Comparison of ENCODE assay signal across 15 cellular contexts in the genomic region with DNA sequence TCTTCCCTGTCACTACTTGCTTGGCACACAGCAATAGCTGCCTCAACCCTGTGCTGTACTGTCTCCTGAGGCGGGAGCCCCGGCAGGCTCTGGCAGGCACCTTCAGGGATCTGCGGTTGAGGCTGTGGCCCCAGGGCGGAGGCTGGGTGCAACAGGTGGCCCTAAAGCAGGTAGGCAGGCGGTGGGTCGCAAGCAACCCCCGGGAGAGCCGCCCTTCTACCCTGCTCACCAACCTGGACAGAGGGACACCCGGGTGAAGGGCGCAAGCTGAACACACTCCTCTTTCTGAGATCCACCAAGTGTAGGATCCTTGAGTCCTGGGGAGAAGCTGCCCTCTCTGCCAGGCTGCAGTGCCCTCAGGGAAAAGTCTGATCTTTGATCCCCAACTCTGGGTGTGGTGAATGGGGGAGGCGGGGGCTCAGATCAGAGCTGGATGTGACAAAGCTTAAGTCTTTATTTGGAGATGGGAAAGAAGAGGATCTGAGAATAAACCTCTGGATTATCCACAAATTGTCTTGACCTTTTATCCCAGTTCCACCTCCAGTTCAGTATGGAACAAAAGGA. TPM values are rescaled to one million over a fixed set of nuclear protein-coding genes. Genes with fewer than 3 reads are reported as not detected.
DNase-seq lines count a peak whose midpoint lies in the region; ATAC-seq and TF ChIP-seq lines count a peak whose summit lies in the region.
"Had no signal": no experiment of that assay in that cellular context is flagged by ENCODE, and none has a peak within 500 bp of the region (broad histone marks: within the 10 kb centered on the region; RNA-seq: fewer than 3 reads in every experiment).

No MANE protein-coding gene starts in this region.

- POLR2A ChIA-PET in activated B cell treated with CpG ODN at 0.5 μM for 24 hours (lab: Charles Lee), result interaction anchor here (0.7 to 10.8 kb wide), 4 partner anchors 8 to 72 kb away, joined by 3 to 403 read pairs (median 28); a partner anchor contains a TSS

- no peaks in the 10 kb centered on the region for H3K9me3 Mint-ChIP-seq in natural killer cell treated with Interleukin-12 subunit alpha and Interleukin-12 subunit beta and Interleukin-15 and Interleukin-18, amount 100 ng/mL, for 72 hours
- H3K9me3 Mint-ChIP-seq in natural killer cell (no peaks in the 10 kb centered on the region), activated B cell treated with CpG ODN at 0.5 μM for 24 hours (no peaks in the 10 kb centered on the region)
- H3K9me3 Mint-ChIP-seq: central memory CD8-positive, alpha-beta T cell had no signal

- H3K27ac Mint-ChIP-seq in natural killer cell treated with Interleukin-12 subunit alpha and Interleukin-12 subunit beta and Interleukin-15 and Interleukin-18, amount 100 ng/mL, for 72 hours, result peak overlapping the region; percentile 74 to 82
- H3K27ac Mint-ChIP-seq in natural killer cell (peak overlapping the region in 1 of 2 donors; percentile 40), activated B cell treated with CpG ODN at 0.5 μM for 24 hours (peak overlapping the region; percentile 92)

- peaks cover 12% of the 10 kb centered on the region for H3K36me3 Mint-ChIP-seq in natural killer cell treated with Interleukin-12 subunit alpha and Interleukin-12 subunit beta and Interleukin-15 and Interleukin-18, amount 100 ng/mL, for 72 hours
- peaks cover 8% of the 10 kb centered on the region for H3K36me3 Mint-ChIP-seq in natural killer cell
- peaks cover 20% of the 10 kb centered on the region for H3K36me3 Mint-ChIP-seq in activated B cell treated with CpG ODN at 0.5 μM for 24 hours (ENCODE audit: low read depth)

- H3K27me3 Mint-ChIP-seq in natural killer cell treated with Interleukin-12 subunit alpha and Interleukin-12 subunit beta and Interleukin-15 and Interleukin-18, amount 100 ng/mL, for 72 hours, result no peaks in the 10 kb centered on the region
- H3K27me3 Mint-ChIP-seq in natural killer cell (ENCODE audit: low read depth in 2 of 2) (no peaks in the 10 kb centered on the region), activated B cell treated with CpG ODN at 0.5 μM for 24 hours (no peaks in the 10 kb centered on the region)
- H3K27me3 Mint-ChIP-seq: central memory CD8-positive, alpha-beta T cell had no signal

- H3K9me3 ChIP-seq in mucosa of descending colon, result no peaks in the 10 kb centered on the region
- H3K9me3 ChIP-seq: HAP-1, testis had no signal

- no peak overlapping the region for H3K4me3 Mint-ChIP-seq in natural killer cell treated with Interleukin-12 subunit alpha and Interleukin-12 subunit beta and Interleukin-15 and Interleukin-18, amount 100 ng/mL, for 72 hours
- H3K4me3 Mint-ChIP-seq in natural killer cell (no peak overlapping the region), activated B cell treated with CpG ODN at 0.5 μM for 24 hours (no peak overlapping the region)
- H3K4me3 Mint-ChIP-seq: central memory CD8-positive, alpha-beta T cell had no signal

- H3K4me3 ChIP-seq in mucosa of descending colon, result no peak overlapping the region
- H3K4me3 ChIP-seq: HAP-1, testis had no signal

- peaks cover 40% of the 10 kb centered on the region for H3K4me1 ChIP-seq in mucosa of descending colon (ENCODE audit: low read depth)

- CTCF ChIA-PET in activated B cell treated with CpG ODN at 0.5 μM for 24 hours (lab: Charles Lee), result interaction anchor here (1.6 to 10.0 kb wide), 2 partner anchors 38 to 47 kb away, joined by 6 to 146 read pairs; a partner anchor contains a TSS

- TF ChIP-seq CTCF in natural killer cell (IDR thresholded peaks at IDR 0.05) (no peak), activated B cell treated with CpG ODN at 0.5 μM for 24 hours (IDR thresholded peaks at IDR 0.05) (no peak), mucosa of descending colon (IDR thresholded peaks at IDR 0.05) (no peak)

- intact Hi-C loops in natural killer cell (cut with micrococcal nuclease), result no loop called here
- intact Hi-C loops in activated B cell treated with CpG ODN at 0.5 μM for 24 hours (cut with micrococcal nuclease), result no loop called here
- intact Hi-C loops in mucosa of descending colon (cut with DNase I, micrococcal nuclease), result no loop called here

- H3K4me1 Mint-ChIP-seq in natural killer cell treated with Interleukin-12 subunit alpha and Interleukin-12 subunit beta and Interleukin-15 and Interleukin-18, amount 100 ng/mL, for 72 hours (ENCODE audit: low read depth in 2 of 2), result peaks cover 34 to 50% of the 10 kb centered on the region in 2 donors
- H3K4me1 Mint-ChIP-seq in natural killer cell (peaks cover 38 to 49% of the 10 kb centered on the region in 2 donors), activated B cell treated with CpG ODN at 0.5 μM for 24 hours (peaks cover 90% of the 10 kb centered on the region)

- DNase-seq in natural killer cell treated with Interleukin-12 subunit alpha and Interleukin-12 subunit beta and Interleukin-15 and Interleukin-18, amount 100 ng/mL, for 72 hours (ENCODE audit: low spot score), result no peak
- DNase-seq in natural killer cell (no peak), activated B cell treated with CpG ODN at 0.5 μM for 24 hours (no peak), mucosa of descending colon (peak in 2 of 3 donors; percentile 79 to 83), NCI-H1105 (lab: John Stamatoyannopoulos, UW) (no peak), erythroblast (lab: John Stamatoyannopoulos, UW) (no peak)
- no peak for DNase-seq in stimulated activated CD8-positive, alpha-beta memory T cell treated with anti-CD3 and anti-CD28 coated beads, Interleukin-4, amount 100 ng/mL, for 48 hours
- DNase-seq: NCI-H1694 treated with DMSO at 0.1 percent for 48 hours, testis had no signal

- no peak for ATAC-seq in natural killer cell treated with Interleukin-12 subunit alpha and Interleukin-12 subunit beta and Interleukin-15 and Interleukin-18, amount 100 ng/mL, for 72 hours
- ATAC-seq in natural killer cell (no peak), activated B cell treated with CpG ODN at 0.5 μM for 24 hours (ENCODE audit: low read depth) (no peak), mucosa of descending colon (peak; percentile 38), GM18870 (IDR thresholded peaks at IDR 0.05; ENCODE audit: unreplicated experiment) (no peak)

- H3K36me3 ChIP-seq in mucosa of descending colon (ENCODE audit: low read depth), result no peaks in the 10 kb centered on the region

- no peak for TF ChIP-seq POLR2A in erythroblast (IDR thresholded peaks at IDR 0.05; ENCODE audit: low read length)

RNA-seq across cellular contexts. Expression of a gene that starts 1.2 kb away (rescaled TPM):
- not detected for total RNA-seq in natural killer cell treated with Interleukin-12 subunit alpha and Interleukin-12 subunit beta and Interleukin-15 and Interleukin-18, amount 100 ng/mL, for 72 hours
- total RNA-seq in natural killer cell (not detected), activated B cell treated with CpG ODN at 0.5 μM for 24 hours (not detected in 2 replicates), mucosa of descending colon (1 to 10 TPM; 1.2 to 4.2 (median 3.3) TPM)
- total RNA-seq: frontal cortex, mononuclear cell, RPMI7951 had no signal

RNA-seq across cellular contexts. Expression of a gene that starts 8.4 kb away (rescaled TPM):
- total RNA-seq in natural killer cell treated with Interleukin-12 subunit alpha and Interleukin-12 subunit beta and Interleukin-15 and Interleukin-18, amount 100 ng/mL, for 72 hours, result 10 to 100 TPM; 47.6 to 96.0 TPM
- total RNA-seq in natural killer cell, result 100 to 1,000 TPM in 1 of 3 donors, 10 to 100 TPM in 2; 61.9 to 101 (median 85.9) TPM
- 88.3 and 105 TPM in 2 replicates for total RNA-seq in activated B cell treated with CpG ODN at 0.5 μM for 24 hours
- total RNA-seq in mucosa of descending colon, result 10 to 100 TPM; 52.9 to 59.5 (median 58.6) TPM

RNA-seq across cellular contexts. Expression of a gene that starts 31.5 kb away (rescaled TPM):
- total RNA-seq in natural killer cell treated with Interleukin-12 subunit alpha and Interleukin-12 subunit beta and Interleukin-15 and Interleukin-18, amount 100 ng/mL, for 72 hours, result 10 to 100 TPM; 29.4 to 40.2 TPM
- 10 to 100 TPM; 79.1 to 86.1 (median 79.2) TPM for total RNA-seq in natural killer cell
- 32.7 and 38.6 TPM in 2 replicates for total RNA-seq in activated B cell treated with CpG ODN at 0.5 μM for 24 hours
- total RNA-seq in mucosa of descending colon, result 10 to 100 TPM; 21.8 to 29.7 (median 23.5) TPM

RNA-seq across cellular contexts. Expression of a gene that starts 35.7 kb away (rescaled TPM):
- total RNA-seq in natural killer cell treated with Interleukin-12 subunit alpha and Interleukin-12 subunit beta and Interleukin-15 and Interleukin-18, amount 100 ng/mL, for 72 hours, result 100 to 1,000 TPM; 205 to 234 TPM
- total RNA-seq in natural killer cell (100 to 1,000 TPM; 143 to 200 (median 147) TPM), activated B cell treated with CpG ODN at 0.5 μM for 24 hours (188 and 207 TPM in 2 replicates), mucosa of descending colon (100 to 1,000 TPM in 1 of 3 donors, 10 to 100 TPM in 2; 79.7 to 132 (median 90.5) TPM)

Comparison
In these comparisons a context has a peak if more than half of its experiments do, and no peak if none do; other contexts are left out.
1. DNase-seq: peak in mucosa of descending colon (2 of 3); none in natural killer cell treated with Interleukin-12 subunit alpha and Interleukin-12 subunit beta and Interleukin-15 and Interleukin-18, amount 100 ng/mL, for 72 hours (single experiment), natural killer cell (single experiment), activated B cell treated with CpG ODN at 0.5 μM for 24 hours (single experiment), stimulated activated CD8-positive, alpha-beta memory T cell treated with anti-CD3 and anti-CD28 coated beads, Interleukin-4, amount 100 ng/mL, for 48 hours (single experiment), NCI-H1105 (single experiment) and erythroblast (0 of 2).